20 cellular contexts compared by ENCODE assay signal in genomic region chr2:197487385-197487784, GRCh38.
"Had no signal": no experiment of that assay in that cellular context is flagged by ENCODE, and none has a peak within 500 bp of the region (broad histone marks: within the 10 kb centered on the region; RNA-seq: fewer than 3 reads in every experiment).

No MANE protein-coding gene starts in this region.

- H3K4me3 ChIP-seq: mucosa of descending colon, sigmoid colon, smooth muscle cell, upper lobe of left lung had no signal

- H3K27ac Mint-ChIP-seq: endodermal cell, memory B cell, nephron progenitor cell had no signal

- DNase-seq: activated CD4-positive, alpha-beta T cell treated with anti-CD3 and anti-CD28 coated beads, Interleukin-2, amount 50 U/mL, for 48 hours; activated gamma-delta T cell; amniotic stem cell; cortex of kidney; endodermal cell; kidney; mucosa of descending colon; nephron progenitor cell; nucleus accumbens; Right ventricle myocardium superior; sigmoid colon; stimulated activated CD4-positive, alpha-beta T cell treated with anti-CD3 and anti-CD28 coated beads, Interleukin-15, amount 100 ng/mL, for 24 hours; stimulated activated CD4-positive, alpha-beta T cell treated with anti-CD3 and anti-CD28 coated beads, Interleukin-2, amount 100 ng/mL, for 48 hours; stimulated activated CD8-positive, alpha-beta memory T cell treated with anti-CD3 and anti-CD28 coated beads, Interleukin-4, amount 100 ng/mL, for 48 hours; stimulated activated naive CD4-positive, alpha-beta T cell; T-helper 9 cell; upper lobe of left lung had no signal

- H3K4me3 Mint-ChIP-seq: endodermal cell, memory B cell, nephron progenitor cell had no signal

- ATAC-seq: activated naive CD4-positive, alpha-beta T cell treated with anti-CD3 and anti-CD28 coated beads, Interleukin-2, amount 50 U/mL, for 72 hours; mucosa of descending colon had no signal

- H3K27me3 Mint-ChIP-seq: memory B cell had no signal

- H3K4me1 Mint-ChIP-seq: endodermal cell, memory B cell, nephron progenitor cell had no signal
